In the genomic region with DNA sequence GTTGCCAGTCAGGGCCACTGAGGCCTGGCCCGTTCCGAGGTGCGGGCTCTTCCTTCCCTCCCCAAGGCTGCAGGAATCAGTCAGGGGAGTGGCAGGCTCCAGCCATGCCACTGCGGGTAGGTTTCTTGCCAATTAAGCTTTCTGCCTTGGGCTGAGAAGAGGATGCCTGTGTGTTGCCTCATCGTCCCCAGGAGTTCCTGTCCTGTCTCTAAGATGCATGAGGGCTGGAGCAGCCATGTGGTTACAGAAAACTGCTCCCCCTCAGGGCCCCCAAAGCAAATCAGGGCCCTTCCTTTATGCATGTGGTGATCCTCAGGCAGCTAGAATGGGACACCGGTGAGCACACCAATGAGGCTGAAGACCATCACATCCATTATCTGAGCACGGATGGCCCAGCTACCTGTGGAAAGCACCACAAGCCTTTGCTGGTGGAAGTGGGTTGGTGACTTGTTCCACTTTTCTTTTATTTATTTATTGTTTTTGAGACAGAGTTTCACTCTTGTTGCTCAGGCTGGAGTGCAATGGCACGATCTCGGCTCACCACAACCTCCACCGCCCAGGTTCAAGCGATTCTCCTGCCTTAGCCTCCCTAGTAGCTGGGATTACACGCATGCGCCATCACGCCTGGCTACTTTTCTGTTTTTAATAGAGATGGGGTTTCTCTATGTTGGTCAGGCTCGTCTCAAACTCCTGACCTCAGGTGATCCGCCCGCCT, we compare ENCODE assay signal across 12 cellular contexts. TPM values are rescaled to one million over a fixed set of nuclear protein-coding genes. Genes with fewer than 3 reads are reported as not detected.
A peak's percentile ranks its signal among the peaks of the same experiment; 100 is the strongest.
DNase-seq lines count a peak whose midpoint lies in the region; ATAC-seq, FAIRE-seq and TF ChIP-seq lines count a peak whose summit lies in the region.
"Not testable (repeated sequence)": the region's sequence is repeated elsewhere in the genome, so short reads cannot be mapped to it uniquely, and the experiment has no call there.
"Had no signal": no experiment of that assay in that cellular context is flagged by ENCODE, and none has a peak within 500 bp of the region (broad histone marks: within the 10 kb centered on the region; RNA-seq: fewer than 3 reads in every experiment).

No MANE protein-coding gene starts in this region.

- WGBS in IMR-90 (ENCODE audit: extremely low coverage in 2 of 2, insufficient read length in 1 of 2), 2 experiments: no CpG with 5 or more reads among the region's 17 CpGs
- WGBS in GM12878 (ENCODE audit: insufficient coverage, insufficient replicate concordance, low lambda C conversion rate, missing lambda C conversion rate): 59% methylated on average over 17 of the region's 17 CpGs
- 81% methylated on average over 17 of the region's 17 CpGs for WGBS in smooth muscle cell (ENCODE audit: low lambda C conversion rate)

- H3K36me3 Mint-ChIP-seq in T-helper 1 cell treated with Interleukin-12 subunit alpha and Interleukin-12 subunit beta and Interleukin-4 antibody, amounts not matched to agents 30 μg/mL and 1 μg/mL, for 36 hours (ENCODE audit: low read depth); activated T-cell treated with anti-CD3 and anti-CD28 coated beads, Interleukin-2, amount 50 U/mL, for 24 hours (ENCODE audit: low read depth): not testable (repeated sequence)

- H2BK5ac ChIP-seq in IMR-90 (ENCODE audit: low read depth, low read length, poor library complexity, severe bottlenecking): not testable (repeated sequence)

- BruUV-seq in IMR-90 (replicated peaks; lab: Mats Ljungman, UMichigan); GM12878 (replicated peaks; lab: Mats Ljungman, UMichigan): not testable (repeated sequence)

- H2BK15ac ChIP-seq in IMR-90 (ENCODE audit: low read depth, low read length): not testable (repeated sequence)

- H3K27ac ChIP-seq in IMR-90 (ENCODE audit: insufficient read depth, low read length): not testable (repeated sequence)
- H3K27ac ChIP-seq in GM12878 (ENCODE audit: control insufficient read depth, insufficient read depth) (peak overlapping the region; percentile 31; the same call in 1 of the 2 replicates), lower lobe of right lung (peak overlapping the region; percentile 24), smooth muscle cell (ENCODE audit: low read depth) (peak overlapping the region; percentile 72)

- not testable (repeated sequence) for H3K56ac ChIP-seq in IMR-90 (ENCODE audit: extremely low read depth, insufficient read depth, low read length)

- H3K27ac Mint-ChIP-seq in T-helper 1 cell treated with Interleukin-12 subunit alpha and Interleukin-12 subunit beta and Interleukin-4 antibody, amounts not matched to agents 30 μg/mL and 1 μg/mL, for 36 hours: peak overlapping the region; percentile 99
- peak overlapping the region; percentile 99 for H3K27ac Mint-ChIP-seq in activated T-cell treated with anti-CD3 and anti-CD28 coated beads, Interleukin-2, amount 50 U/mL, for 24 hours

- H3K18ac ChIP-seq in IMR-90 (ENCODE audit: low read depth, low read length): not testable (repeated sequence)

- TF ChIP-seq CTCF in AG10803 (conservative IDR thresholded peaks at IDR 0.05; ENCODE audit: low read length); IMR-90 (conservative IDR thresholded peaks at IDR 0.05; ENCODE audit: low read depth, low read length); GM12878 (IDR thresholded peaks at IDR 0.05 in 2 of 3, conservative IDR thresholded peaks at IDR 0.05 in 1 of 3; ENCODE audit: control insufficient read depth in 2 of 3, extremely low read depth in 1 of 3, insufficient read depth in 1 of 3, low read depth in 3 of 3, low read length in 3 of 3); lower lobe of right lung (IDR thresholded peaks at IDR 0.05); smooth muscle cell (IDR thresholded peaks at IDR 0.05; ENCODE audit: borderline replicate concordance, insufficient read depth, poor library complexity, severe bottlenecking): not testable (repeated sequence)

- not testable (repeated sequence) for TF ChIP-seq POLR2A in IMR-90 (IDR thresholded peaks at IDR 0.05; ENCODE audit: low read depth, low read length); GM12878 (IDR thresholded peaks at IDR 0.05; ENCODE audit: low read depth, low read length)

- POLR2A ChIA-PET in IMR-90 (lab: Charles Lee; ENCODE audit: unreplicated experiment): not testable (repeated sequence)
- POLR2A ChIA-PET in GM12878 (lab: Charles Lee): interaction anchor here (0.6 to 1.5 kb wide), 4 partner anchors 20 to 116 kb away, joined by 3 to 6 read pairs (median 3); no protein-coding TSS in a partner anchor

- not testable (repeated sequence) for H2AK9ac ChIP-seq in IMR-90 (replicated peaks; ENCODE audit: low read depth, low read length, poor library complexity)

- peak overlapping the region; percentile 76 for H3K4me3 Mint-ChIP-seq in T-helper 1 cell treated with Interleukin-12 subunit alpha and Interleukin-12 subunit beta and Interleukin-4 antibody, amounts not matched to agents 30 μg/mL and 1 μg/mL, for 36 hours
- H3K4me3 Mint-ChIP-seq in activated T-cell treated with anti-CD3 and anti-CD28 coated beads, Interleukin-2, amount 50 U/mL, for 24 hours: peak overlapping the region; percentile 73

- H3K79me1 ChIP-seq in IMR-90 (ENCODE audit: low read depth in 1 of 2, low read length in 2 of 2): not testable (repeated sequence)

- not testable (repeated sequence) for FAIRE-seq in GM12878 (lab: Jason Lieb, UNC)

- H3K9me3 ChIP-seq in IMR-90 (ENCODE audit: control insufficient read depth, insufficient read depth, low read length); GM12878 (replicated peaks; ENCODE audit: control insufficient read depth, insufficient read depth, low read length); lower lobe of right lung; smooth muscle cell (replicated peaks; ENCODE audit: low read depth): not testable (repeated sequence)

- dilution Hi-C loops in IMR-90 (cut with HindIII; ENCODE audit: low sequenced_read_pairs, unreplicated experiment): not testable (repeated sequence)

- SMC1A ChIA-PET in GM12878 (lab: Charles Lee; ENCODE audit: uncharacterized antibody, unreplicated experiment): interaction anchor here (0.8 to 3.9 kb wide), 5 partner anchors 10 to 117 kb away, joined by 3 to 20 read pairs (median 7); no protein-coding TSS in a partner anchor

- H3F3A ChIP-seq in smooth muscle cell (ENCODE audit: low read depth): not testable (repeated sequence)

- not testable (repeated sequence) for H3K79me2 ChIP-seq in GM12878 (ENCODE audit: control insufficient read depth, insufficient read depth, low read length); smooth muscle cell (ENCODE audit: low read depth)

- not testable (repeated sequence) for H4K8ac ChIP-seq in IMR-90 (ENCODE audit: low read depth in 2 of 2, low read length in 2 of 2)

- not testable (repeated sequence) for H3K9me3 Mint-ChIP-seq in T-helper 1 cell treated with Interleukin-12 subunit alpha and Interleukin-12 subunit beta and Interleukin-4 antibody, amounts not matched to agents 30 μg/mL and 1 μg/mL, for 36 hours; activated T-cell treated with anti-CD3 and anti-CD28 coated beads, Interleukin-2, amount 50 U/mL, for 24 hours

- H2BK20ac ChIP-seq in IMR-90 (ENCODE audit: low read depth, low read length): not testable (repeated sequence)

- not testable (repeated sequence) for ATAC-seq in IMR-90 (ENCODE audit: low read depth)
- peak; percentile 35 for ATAC-seq in GM12878
- ATAC-seq in lower lobe of right lung: peak; percentile 29 to 31

- TF ChIP-seq EP300 in GM12878 (IDR thresholded peaks at IDR 0.05; ENCODE audit: borderline replicate concordance in 1 of 2, control insufficient read depth in 1 of 2, low read depth in 2 of 2, low read length in 2 of 2): not testable (repeated sequence)

- not testable (repeated sequence) for TF ChIP-seq RAD21 in IMR-90 (IDR thresholded peaks at IDR 0.05; ENCODE audit: low read length); GM12878 (IDR thresholded peaks at IDR 0.05; ENCODE audit: insufficient read depth, low read depth, low read length)

- intact Hi-C loops in IMR-90 (cut with micrococcal nuclease); GM12878 (cut with micrococcal nuclease; ENCODE audit: unreplicated experiment); lower lobe of right lung (cut with DNase I): not testable (repeated sequence)

- CTCF ChIA-PET in IMR-90 (lab: Yijun Ruan, JAX): interaction anchor here (0.6 kb wide), 1 partner anchor 678 kb away, joined by 3 read pairs; no protein-coding TSS in a partner anchor
- CTCF ChIA-PET in GM12878 (lab: Yijun Ruan, JAX): interaction anchor here (0.7 to 3.7 kb wide), 10 partner anchors 11 to 515 kb away, joined by 3 to 29 read pairs (median 4); a partner anchor contains a TSS

- H3K9me1 ChIP-seq in IMR-90 (ENCODE audit: insufficient read depth, low read length): not testable (repeated sequence)

- H3K9ac ChIP-seq in IMR-90 (ENCODE audit: low read depth, low read length); GM12878 (ENCODE audit: control insufficient read depth, insufficient read depth, low read length): not testable (repeated sequence)
- H3K9ac ChIP-seq in smooth muscle cell (ENCODE audit: low read depth): peak overlapping the region; percentile 27

- H3K4me2 ChIP-seq in IMR-90 (ENCODE audit: low read depth, low read length): not testable (repeated sequence)
- H3K4me2 ChIP-seq in GM12878 (ENCODE audit: control insufficient read depth, insufficient read depth): peak overlapping the region; percentile 44; the same call in 1 of the 2 replicates
- H3K4me2 ChIP-seq in smooth muscle cell: peak overlapping the region; percentile 63

- not testable (repeated sequence) for H2BK120ac ChIP-seq in IMR-90 (ENCODE audit: low read depth, low read length)

- not testable (repeated sequence) for H3K27me3 Mint-ChIP-seq in T-helper 1 cell treated with Interleukin-12 subunit alpha and Interleukin-12 subunit beta and Interleukin-4 antibody, amounts not matched to agents 30 μg/mL and 1 μg/mL, for 36 hours (ENCODE audit: low read depth); activated T-cell treated with anti-CD3 and anti-CD28 coated beads, Interleukin-2, amount 50 U/mL, for 24 hours

- H2AFZ ChIP-seq in IMR-90 (replicated peaks; ENCODE audit: low read length, poor library complexity); smooth muscle cell (ENCODE audit: low read depth): not testable (repeated sequence)
- H2AFZ ChIP-seq in GM12878 (ENCODE audit: control insufficient read depth, low read depth, low read length): peak overlapping the region; percentile 6; the same call in 1 of the 2 replicates

- DNase-seq in AG10803 (ENCODE audit: low read depth): peak; percentile 70
- DNase-seq in GM03348 (ENCODE audit: low spot score): peak; percentile 53
- not testable (repeated sequence) for DNase-seq in IMR-90; activated T-cell treated with anti-CD3 and anti-CD28 coated beads, Interleukin-2, amount 50 U/mL, for 24 hours; GM12878 (ENCODE audit: low read depth, low spot score); lower lobe of right lung; smooth muscle cell (lab: John Stamatoyannopoulos, UW; ENCODE audit: unreplicated experiment)

- in situ Hi-C loops in IMR-90 (cut with MboI; ENCODE audit: low sequenced_read_pairs); GM12878 (cut with MboI): not testable (repeated sequence)

- not testable (repeated sequence) for H4K5ac ChIP-seq in IMR-90 (ENCODE audit: low read depth, low read length)

- H3K4me1 ChIP-seq in IMR-90 (ENCODE audit: control insufficient read depth, insufficient read depth, low read length); lower lobe of right lung; smooth muscle cell (ENCODE audit: low read depth): not testable (repeated sequence)
- H3K4me1 ChIP-seq in GM12878 (ENCODE audit: control insufficient read depth, insufficient read depth, low read length): peaks cover 24% of the 10 kb centered on the region

- H3K14ac ChIP-seq in IMR-90 (replicated peaks; ENCODE audit: low read depth, low read length): not testable (repeated sequence)

- RAD21 ChIA-PET in GM12878 (lab: Charles Lee; ENCODE audit: unreplicated experiment): interaction anchor here (0.6 to 3.3 kb wide), 9 partner anchors 8 to 442 kb away, joined by 3 to 18 read pairs (median 6); no protein-coding TSS in a partner anchor

- H4K91ac ChIP-seq in IMR-90 (ENCODE audit: insufficient read depth, low read depth, low read length): not testable (repeated sequence)

- H2AK5ac ChIP-seq in IMR-90 (ENCODE audit: low read depth, low read length): peak overlapping the region; percentile 39; the same call in 1 of the 2 replicates

- not testable (repeated sequence) for H3K23ac ChIP-seq in IMR-90 (ENCODE audit: low read depth, low read length)

- not testable (repeated sequence) for H3K36me3 ChIP-seq in IMR-90 (ENCODE audit: control insufficient read depth, insufficient read depth, low read length); GM12878 (ENCODE audit: control insufficient read depth in 2 of 2, insufficient read depth in 2 of 2, low read length in 1 of 2); lower lobe of right lung; smooth muscle cell (ENCODE audit: low read depth)

- not testable (repeated sequence) for H3K4ac ChIP-seq in IMR-90 (ENCODE audit: low read depth, low read length)

- H3K27me3 ChIP-seq in IMR-90 (ENCODE audit: control insufficient read depth, insufficient read depth, low read length); GM12878 (replicated peaks in 1 of 2; ENCODE audit: control insufficient read depth in 2 of 2, insufficient read depth in 2 of 2, low read length in 1 of 2); lower lobe of right lung (ENCODE audit: low read depth); smooth muscle cell (ENCODE audit: low read depth): not testable (repeated sequence)

- not testable (repeated sequence) for H4K20me1 ChIP-seq in IMR-90 (ENCODE audit: insufficient read depth, low read length); GM12878 (ENCODE audit: control insufficient read depth, insufficient read depth); smooth muscle cell (ENCODE audit: low read depth)

- H3K4me3 ChIP-seq in AG10803 (ENCODE audit: low read length); IMR-90 (ENCODE audit: insufficient read depth, low read depth, low read length); GM12878; lower lobe of right lung; smooth muscle cell: not testable (repeated sequence)

- H3K4me1 Mint-ChIP-seq in T-helper 1 cell treated with Interleukin-12 subunit alpha and Interleukin-12 subunit beta and Interleukin-4 antibody, amounts not matched to agents 30 μg/mL and 1 μg/mL, for 36 hours (ENCODE audit: low read depth): peaks cover 43% of the 10 kb centered on the region
- peaks cover 61% of the 10 kb centered on the region for H3K4me1 Mint-ChIP-seq in activated T-cell treated with anti-CD3 and anti-CD28 coated beads, Interleukin-2, amount 50 U/mL, for 24 hours (ENCODE audit: low read depth)

RNA-seq across cellular contexts. Expression of a gene that starts 27.0 kb away (rescaled TPM):
- total RNA-seq in IMR-90 (2012; rRNA removed) (11.3 and 13.6 TPM in 2 replicates), GM12878 (2014; rRNA removed) (29.8 and 33.4 TPM in 2 replicates), GM12878 (2014; rRNA removed; fragmentation: Illumina TruSeq; extraction: Trizol) (11.4 and 13.0 TPM in 2 replicates), GM12878 (2021) (95.1 and 101 TPM in 2 replicates), lower lobe of right lung (10.7 TPM), smooth muscle cell (40.5 and 51.3 TPM in 2 replicates)
- polyA plus RNA-seq in IMR-90 (2012; rRNA removed) (87.9 and 101 TPM in 2 replicates), GM12878 (2011; rRNA removed) (4.8 and 8.6 TPM in 2 replicates), GM12878 (2014; fragmentation: Illumina TruSeq; extraction: Trizol) (10.1 and 38.1 TPM in 2 replicates), GM12878 (2014; fragmentation: Nextera tagmentation; extraction: Ambion mirVana) (1 to 10 TPM; 2.3 to 4.2 TPM), GM12878 (2014; rRNA removed) (44.5 and 51.5 TPM in 2 replicates), GM12878 (2016; fragmentation: Nextera tagmentation; extraction: Ambion mirVana) (10 to 100 TPM; 55.0 to 56.2 TPM), smooth muscle cell (58.8 and 153 TPM in 2 replicates)
- 70.4 and 146 TPM in 2 replicates for polyA plus RNA-seq in IMR-90 (2012; cell fraction: cytosol; rRNA removed)
- 88.7 and 147 TPM in 2 replicates for polyA plus RNA-seq in IMR-90 (2012; cell fraction: nucleus; rRNA removed; ENCODE audit: low replicate concordance)
- total RNA-seq in GM12878 (2013; cell fraction: nucleolus; rRNA removed): 30.6 and 32.7 TPM in 2 replicates
- 25.8 TPM for polyA plus RNA-seq in GM12878 (2011; ENCODE audit: low read depth)
- 15.8 and 16.8 TPM in 2 replicates for polyA plus RNA-seq in GM12878 (2011; cell fraction: cytosol; rRNA removed)
- polyA plus RNA-seq in GM12878 (2011; cell fraction: nucleus; rRNA removed): 25.1 and 32.3 TPM in 2 replicates
- 45.2 and 60.4 TPM in 2 replicates for polyA plus RNA-seq in GM12878 (2012)
- 10.7 and 17.2 TPM in 2 replicates for polyA minus RNA-seq in GM12878 (2011; rRNA and poly(A)+ RNA removed)
- 20.3 and 21.6 TPM in 2 replicates for polyA minus RNA-seq in GM12878 (2011; cell fraction: cytosol; rRNA and poly(A)+ RNA removed)
- 10.8 and 18.6 TPM in 2 replicates for polyA minus RNA-seq in GM12878 (2011; cell fraction: nucleus; rRNA and poly(A)+ RNA removed)

RNA-seq across cellular contexts. Expression of a gene that starts 40.0 kb away (rescaled TPM):
- total RNA-seq in IMR-90 (2012; rRNA removed) (not detected in 2 replicates), GM12878 (2014; rRNA removed) (not detected in 2 replicates), GM12878 (2014; rRNA removed; fragmentation: Illumina TruSeq; extraction: Trizol) (not detected in 2 replicates), GM12878 (2021) (not detected in 2 replicates), lower lobe of right lung (0.06 TPM), smooth muscle cell (not detected in 2 replicates)
- polyA plus RNA-seq in IMR-90 (2012; rRNA removed) (not detected in 2 replicates), GM12878 (2011; rRNA removed) (not detected in 2 replicates), GM12878 (2014; fragmentation: Illumina TruSeq; extraction: Trizol) (not detected in 2 replicates), GM12878 (2014; fragmentation: Nextera tagmentation; extraction: Ambion mirVana) (not detected), GM12878 (2014; rRNA removed) (not detected in 2 replicates), GM12878 (2016; fragmentation: Nextera tagmentation; extraction: Ambion mirVana) (not detected), smooth muscle cell (not detected in 2 replicates)
- polyA plus RNA-seq in IMR-90 (2012; cell fraction: cytosol; rRNA removed): not detected in 2 replicates
- not detected in 2 replicates for polyA plus RNA-seq in IMR-90 (2012; cell fraction: nucleus; rRNA removed; ENCODE audit: low replicate concordance)
- not detected in 2 replicates for total RNA-seq in GM12878 (2013; cell fraction: nucleolus; rRNA removed)
- polyA plus RNA-seq in GM12878 (2011; ENCODE audit: low read depth): not detected
- polyA plus RNA-seq in GM12878 (2011; cell fraction: cytosol; rRNA removed): not detected in 2 replicates
- not detected in 2 replicates for polyA plus RNA-seq in GM12878 (2011; cell fraction: nucleus; rRNA removed)
- polyA plus RNA-seq in GM12878 (2012): 0.11 TPM in 1 of 2 replicates, not detected in the other
- polyA minus RNA-seq in GM12878 (2011; rRNA and poly(A)+ RNA removed): not detected in 2 replicates
- polyA minus RNA-seq in GM12878 (2011; cell fraction: cytosol; rRNA and poly(A)+ RNA removed): not detected in 2 replicates
- polyA minus RNA-seq in GM12878 (2011; cell fraction: nucleus; rRNA and poly(A)+ RNA removed): not detected in 2 replicates
- total RNA-seq: epithelial cell of proximal tubule, glomerular endothelial cell, HT1080, left ventricle myocardium inferior had no signal

RNA-seq across cellular contexts. Expression of a gene that starts 54.9 kb away (rescaled TPM):
- total RNA-seq in IMR-90 (2012; rRNA removed): 16.9 and 17.4 TPM in 2 replicates
- 17.9 and 21.1 TPM in 2 replicates for polyA plus RNA-seq in IMR-90 (2012; rRNA removed)
- polyA plus RNA-seq in IMR-90 (2012; cell fraction: cytosol; rRNA removed): 12.4 and 21.0 TPM in 2 replicates
- 38.6 and 57.0 TPM in 2 replicates for polyA plus RNA-seq in IMR-90 (2012; cell fraction: nucleus; rRNA removed; ENCODE audit: low replicate concordance)
- 87.2 and 92.3 TPM in 2 replicates for total RNA-seq in GM12878 (2013; cell fraction: nucleolus; rRNA removed)
- 9.6 and 13.4 TPM in 2 replicates for total RNA-seq in GM12878 (2014; rRNA removed)
- total RNA-seq in GM12878 (2014; rRNA removed; fragmentation: Illumina TruSeq; extraction: Trizol): 10.8 and 11.7 TPM in 2 replicates
- total RNA-seq in GM12878 (2021): 17.8 and 21.9 TPM in 2 replicates
- 7.6 TPM for polyA plus RNA-seq in GM12878 (2011; ENCODE audit: low read depth)
- polyA plus RNA-seq in GM12878 (2011; rRNA removed): 10.9 and 12.7 TPM in 2 replicates
- 15.5 and 19.9 TPM in 2 replicates for polyA plus RNA-seq in GM12878 (2011; cell fraction: cytosol; rRNA removed)
- 50.3 and 65.1 TPM in 2 replicates for polyA plus RNA-seq in GM12878 (2011; cell fraction: nucleus; rRNA removed)
- 13.0 and 16.7 TPM in 2 replicates for polyA plus RNA-seq in GM12878 (2012)
- 11.5 and 12.0 TPM in 2 replicates for polyA plus RNA-seq in GM12878 (2014; fragmentation: Illumina TruSeq; extraction: Trizol)
- 1 to 10 TPM; 3.9 to 7.3 TPM for polyA plus RNA-seq in GM12878 (2014; fragmentation: Nextera tagmentation; extraction: Ambion mirVana)
- 12.9 and 14.4 TPM in 2 replicates for polyA plus RNA-seq in GM12878 (2014; rRNA removed)
- 10 to 100 TPM; 13.3 to 16.8 TPM for polyA plus RNA-seq in GM12878 (2016; fragmentation: Nextera tagmentation; extraction: Ambion mirVana)
- polyA minus RNA-seq in GM12878 (2011; rRNA and poly(A)+ RNA removed): 38.3 and 45.5 TPM in 2 replicates
- polyA minus RNA-seq in GM12878 (2011; cell fraction: cytosol; rRNA and poly(A)+ RNA removed): 12.9 and 14.6 TPM in 2 replicates
- 43.9 and 65.4 TPM in 2 replicates for polyA minus RNA-seq in GM12878 (2011; cell fraction: nucleus; rRNA and poly(A)+ RNA removed)
- total RNA-seq in lower lobe of right lung: 29.7 TPM
- 19.5 and 19.9 TPM in 2 replicates for total RNA-seq in smooth muscle cell
- 11.5 and 19.5 TPM in 2 replicates for polyA plus RNA-seq in smooth muscle cell
